1 cellular context compared by ENCODE assay signal in genomic region chr15:68290715-68291114, GRCh38.
TF ChIP-seq lines count a peak whose summit lies in the region.

No MANE protein-coding gene starts in this region.

TF ChIP-seq in HepG2, 621 proteins besides CTCF, POLR2A, EP300 and RAD21 (continued from another document):
- TF ChIP-seq, protein P1, sequence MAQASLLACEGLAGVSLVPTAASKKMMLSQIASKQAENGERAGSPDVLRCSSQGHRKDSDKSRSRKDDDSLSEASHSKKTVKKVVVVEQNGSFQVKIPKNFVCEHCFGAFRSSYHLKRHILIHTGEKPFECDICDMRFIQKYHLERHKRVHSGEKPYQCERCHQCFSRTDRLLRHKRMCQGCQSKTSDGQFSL (CRISPR knock-in tag; IDR thresholded peaks at IDR 0.05), result no peak
- TF ChIP-seq ATM (IDR thresholded peaks at IDR 0.05; ENCODE audit: borderline replicate concordance), result no peak
